13 cellular contexts compared by ENCODE assay signal in the genomic region with DNA sequence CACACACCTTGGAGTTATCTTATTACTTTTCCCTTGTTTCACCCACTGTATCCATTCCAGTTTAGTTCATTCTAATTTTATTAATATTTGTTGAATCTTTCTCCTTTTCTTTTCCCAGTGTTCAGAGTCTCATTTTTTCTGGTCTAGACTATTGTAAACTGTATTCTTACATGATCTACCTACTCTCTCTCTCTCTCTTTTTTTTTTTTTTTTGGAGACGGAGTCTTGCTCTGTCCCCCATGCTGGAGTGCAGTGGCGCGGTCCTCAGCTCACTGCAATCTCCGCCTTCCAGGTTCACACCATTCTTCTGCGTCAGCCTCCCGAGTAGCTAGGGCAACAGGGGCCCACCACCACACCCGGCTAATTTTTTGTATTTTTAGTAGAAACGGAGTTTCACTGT. TPM values are rescaled to one million over a fixed set of nuclear protein-coding genes. Genes with fewer than 3 reads are reported as not detected.
A peak's percentile ranks its signal among the peaks of the same experiment; 100 is the strongest.
DNase-seq lines count a peak whose midpoint lies in the region; ATAC-seq and TF ChIP-seq lines count a peak whose summit lies in the region.
"Had no signal": no experiment of that assay in that cellular context is flagged by ENCODE, and none has a peak within 500 bp of the region (broad histone marks: within the 10 kb centered on the region; RNA-seq: fewer than 3 reads in every experiment).

No MANE protein-coding gene starts in this region.

- H3K4me3 Mint-ChIP-seq in Caco-2 (ENCODE audit: unreplicated experiment), result peak overlapping the region; percentile 80

- H2AFZ ChIP-seq in OCI-LY7 (ENCODE audit: low read length) (no peak overlapping the region), osteoblast (ENCODE audit: low read length) (no peak overlapping the region)

- no peaks in the 10 kb centered on the region for H4K20me1 ChIP-seq in OCI-LY7 (ENCODE audit: insufficient read depth, low read length)
- H4K20me1 ChIP-seq in osteoblast (ENCODE audit: insufficient read depth, low read length), result no peaks in the 10 kb centered on the region

- H3K27me3 ChIP-seq in Caco-2 (replicated peaks; ENCODE audit: control insufficient read depth, insufficient read depth, low read length) (no peaks in the 10 kb centered on the region), dorsolateral prefrontal cortex (no peaks in the 10 kb centered on the region), osteoblast (ENCODE audit: insufficient read depth, low read length) (no peaks in the 10 kb centered on the region)

- CTCF ChIA-PET in Caco-2 (lab: Charles Lee) (interaction anchor here (0.7 kb wide), 1 partner anchor 1329 kb away, joined by 4 read pairs; no protein-coding TSS in a partner anchor), OCI-LY7 (lab: Charles Lee; ENCODE audit: unreplicated experiment) (no interaction called here)

- no peaks in the 10 kb centered on the region for H3K9me3 Mint-ChIP-seq in Caco-2 (ENCODE audit: unreplicated experiment)

- H3K27me3 Mint-ChIP-seq in Caco-2 (ENCODE audit: insufficient read depth, unreplicated experiment), result no peaks in the 10 kb centered on the region

- H3K4me1 ChIP-seq in Caco-2, result peaks cover 7% of the 10 kb centered on the region; the same call in 1 of the 2 replicates
- H3K4me1 ChIP-seq in OCI-LY7 (ENCODE audit: insufficient read depth, low read length, poor library complexity, severe bottlenecking), result peaks cover 18% of the 10 kb centered on the region
- H3K4me1 ChIP-seq in osteoblast (ENCODE audit: insufficient read depth, low read length), result peaks cover 33% of the 10 kb centered on the region

- TF ChIP-seq CTCF in Caco-2 (IDR thresholded peaks at IDR 0.05; ENCODE audit: insufficient read depth in 1 of 2, low read depth in 1 of 2, low read length in 1 of 2, severe bottlenecking in 1 of 2, unreplicated experiment in 1 of 2), result no peak
- no peak for TF ChIP-seq CTCF in OCI-LY7 (conservative IDR thresholded peaks at IDR 0.05; ENCODE audit: low read length)
- no peak for TF ChIP-seq CTCF in dorsolateral prefrontal cortex (IDR thresholded peaks at IDR 0.05 in 54 of 56, conservative IDR thresholded peaks at IDR 0.05 in 2 of 56; ENCODE audit: low read depth in 1 of 56, partially characterized antibody in 56 of 56)
- TF ChIP-seq CTCF in osteoblast (IDR thresholded peaks at IDR 0.05; ENCODE audit: extremely low read depth, low read depth, low read length), result no peak

- H3K4me1 Mint-ChIP-seq in Caco-2 (ENCODE audit: low read depth, unreplicated experiment), result peaks cover 39% of the 10 kb centered on the region

- no peak overlapping the region for H3K27ac ChIP-seq in OCI-LY7 (ENCODE audit: low read depth, low read length, poor library complexity, severe bottlenecking)
- H3K27ac ChIP-seq in dorsolateral prefrontal cortex, result peak overlapping the region in 3 of 59 donors; percentile 83 to 87 (median 84)
- peak overlapping the region; percentile 96 for H3K27ac ChIP-seq in osteoblast (ENCODE audit: low read depth, low read length)
- H3K27ac ChIP-seq: RWPE1 had no signal

- intact Hi-C loops in Caco-2 (cut with micrococcal nuclease; ENCODE audit: unreplicated experiment) (loop anchor here (1.0 to 2.0 kb wide), 2 partner anchors 45 to 55 kb away; no protein-coding TSS in a partner anchor), OCI-LY7 (cut with micrococcal nuclease; ENCODE audit: unreplicated experiment) (loop anchor here (10.0 kb wide), 1 partner anchor 291 kb away; a partner anchor contains a TSS), dorsolateral prefrontal cortex (cut with DNase I) (loop anchor here (2.0 to 10.0 kb wide), 2 partner anchors 291 to 295 kb away; a partner anchor contains a TSS)

- BruUV-seq in Caco-2 (replicated peaks; lab: Mats Ljungman, UMichigan) (no TSS peak), OCI-LY7 (replicated peaks; lab: Mats Ljungman, UMichigan) (no TSS peak)

- H3K36me3 ChIP-seq in Caco-2 (ENCODE audit: control insufficient read depth, insufficient read depth, low read length) (peaks cover 2% of the 10 kb centered on the region; the same call in 1 of the 2 replicates), OCI-LY7 (ENCODE audit: insufficient read depth, low read length) (peaks cover 15% of the 10 kb centered on the region), osteoblast (ENCODE audit: insufficient read depth, low read length) (peaks cover 29% of the 10 kb centered on the region)

- no peaks in the 10 kb centered on the region for H3K9me3 ChIP-seq in Caco-2
- no peaks in the 10 kb centered on the region for H3K9me3 ChIP-seq in OCI-LY7 (ENCODE audit: low read length)
- H3K9me3 ChIP-seq in osteoblast (ENCODE audit: low read depth, low read length), result no peaks in the 10 kb centered on the region

- no peaks in the 10 kb centered on the region for H3K9me2 ChIP-seq in OCI-LY7 (ENCODE audit: insufficient read depth, low read length)

- H3K4me2 ChIP-seq in OCI-LY7 (ENCODE audit: low read length) (peak overlapping the region; percentile 92; the same call in 1 of the 2 replicates), osteoblast (ENCODE audit: insufficient read depth, low read length) (peak overlapping the region; percentile 98)

- POLR2A ChIA-PET in Caco-2 (lab: Charles Lee), result interaction anchor here (0.6 to 1.0 kb wide), 2 partner anchors 90 to 120 kb away, joined by 3 to 5 read pairs; a partner anchor contains a TSS
- POLR2A ChIA-PET in OCI-LY7 (lab: Charles Lee), result interaction anchor here (0.7 kb wide), 2 partner anchors 22 to 300 kb away, joined by 3 read pairs; no protein-coding TSS in a partner anchor

- DNase-seq in Caco-2 (no peak), OCI-LY7 (ENCODE audit: low spot score) (no peak), dorsolateral prefrontal cortex (no peak), osteoblast (ENCODE audit: insufficient read length, low spot score, missing footprints) (no peak), ureter (ENCODE audit: low spot score) (no peak), NAMALWA (ENCODE audit: low spot score) (no peak)
- DNase-seq: activated CD4-positive, alpha-beta T cell treated with anti-CD3 and anti-CD28 coated beads for 4 hours; aorta; DMS153; NCI-H2029 treated with DMSO at 0.1 percent for 48 hours had no signal

- H3K79me2 ChIP-seq in OCI-LY7 (ENCODE audit: insufficient read depth, low read depth, low read length) (peaks cover 15% of the 10 kb centered on the region; the same call in 1 of the 2 replicates), osteoblast (ENCODE audit: insufficient read depth, low read length) (peaks cover 54% of the 10 kb centered on the region)

- H3K27ac Mint-ChIP-seq in Caco-2 (ENCODE audit: unreplicated experiment), result peak overlapping the region; percentile 89

- peaks cover 21% of the 10 kb centered on the region for H3K36me3 Mint-ChIP-seq in Caco-2 (ENCODE audit: insufficient read depth, unreplicated experiment)

- ATAC-seq in HG02759 (IDR thresholded peaks at IDR 0.05; ENCODE audit: unreplicated experiment), result no peak
- ATAC-seq in HG03520 (IDR thresholded peaks at IDR 0.05; ENCODE audit: unreplicated experiment), result no peak

- H3K4me3 ChIP-seq in Caco-2 (ENCODE audit: low read depth, low read length) (peak overlapping the region; percentile 77), OCI-LY7 (ENCODE audit: low read depth, low read length, poor library complexity, severe bottlenecking) (no peak overlapping the region), dorsolateral prefrontal cortex (peak overlapping the region in 38 of 59 donors; percentile 78 to 100 (median 92)), osteoblast (ENCODE audit: insufficient read depth, low read length) (peak overlapping the region; percentile 84)

RNA-seq across cellular contexts. Expression of a gene that starts 2.1 kb away (rescaled TPM):
- total RNA-seq in Caco-2 (2022) (8.3 and 9.0 TPM in 2 replicates), OCI-LY7 (2022) (2.5 and 3.3 TPM in 2 replicates), dorsolateral prefrontal cortex (10 to 100 TPM in 119 of 120 experiments, 1 to 10 TPM in 1; 9.9 to 46.5 (median 32.4) TPM), osteoblast (10.3 and 10.5 TPM in 2 replicates), ureter (13.0 TPM)
- total RNA-seq in OCI-LY7 (2014; rRNA removed; shearing (Covaris generic)), result 1.1 and 2.2 TPM in 2 replicates

RNA-seq across cellular contexts. Expression of a gene that starts 38.7 kb away (rescaled TPM):
- 78.4 and 78.5 TPM in 2 replicates for total RNA-seq in Caco-2 (2022)
- total RNA-seq in OCI-LY7 (2014; rRNA removed; shearing (Covaris generic)), result 80.1 and 89.9 TPM in 2 replicates
- total RNA-seq in OCI-LY7 (2022), result 98.8 and 117 TPM in 2 replicates
- 10 to 100 TPM; 43.4 to 84.8 (median 60.0) TPM for total RNA-seq in dorsolateral prefrontal cortex
- total RNA-seq in osteoblast, result 38.4 and 43.0 TPM in 2 replicates
- 106 TPM for total RNA-seq in ureter
